In the genomic region with DNA sequence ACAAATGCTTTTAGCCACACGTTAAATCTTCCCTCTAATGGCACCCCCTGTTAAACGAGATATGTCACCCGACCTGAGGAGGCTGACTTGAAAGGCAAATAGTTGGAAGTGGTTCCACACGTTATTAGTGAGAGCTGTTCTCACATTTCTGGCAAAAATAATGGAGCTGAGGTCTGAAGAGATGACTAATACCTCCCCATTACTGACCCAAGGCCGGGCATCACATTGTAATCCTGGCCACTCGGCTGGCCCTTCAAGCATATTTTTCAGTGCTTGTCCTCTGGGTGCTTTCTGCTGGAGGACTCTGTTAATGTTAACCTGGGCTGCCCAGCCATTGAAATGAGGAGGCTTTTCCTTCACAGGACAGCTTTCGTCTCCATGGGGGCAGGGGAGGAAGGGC, we compare ENCODE assay signal across 32 cellular contexts.
"Had no signal": no experiment of that assay in that cellular context is flagged by ENCODE, and none has a peak within 500 bp of the region (broad histone marks: within the 10 kb centered on the region; RNA-seq: fewer than 3 reads in every experiment).

No MANE protein-coding gene starts in this region.

- H3K27me3 ChIP-seq: ascending aorta, breast epithelium, gastroesophageal sphincter, sigmoid colon, uterus had no signal

- H3K36me3 ChIP-seq: ascending aorta, breast epithelium, gastroesophageal sphincter, neutrophil, sigmoid colon, uterus had no signal

- H3K4me3 ChIP-seq: ascending aorta, breast epithelium, gastroesophageal sphincter, mucosa of descending colon, sigmoid colon, uterus had no signal

- H3K27ac Mint-ChIP-seq: activated CD8-positive, alpha-beta memory T cell treated with anti-CD3 and anti-CD28 coated beads, Interleukin-2, amount 10 ng/mL, durations not matched to agents 7 days and 5 days; activated CD8-positive, alpha-beta T cell treated with anti-CD3 and anti-CD28 coated beads for 36 hours; activated naive CD8-positive, alpha-beta T cell treated with anti-CD3 and anti-CD28 coated beads for 36 hours; activated T-cell treated with anti-CD3 and anti-CD28 coated beads, Interleukin-2, amount 50 U/mL, for 72 hours; immature natural killer cell; nephron progenitor cell; stimulated activated memory B cell treated with anti-CD40 and anti-IgM and Interleukin-4, amounts not matched to agents 10 μg/mL and 1 μg/mL and 100 μg/mL, for 72 hours; stimulated activated naive CD8-positive, alpha-beta T cell treated with anti-CD3 and anti-CD28 coated beads, Interleukin-15, amount 100 ng/mL, for 72 hours; type B pancreatic cell; WTC11 had no signal

- H3K27ac ChIP-seq: ascending aorta, breast epithelium, gastroesophageal sphincter, neutrophil, sigmoid colon, uterus had no signal

- H3K9me3 ChIP-seq: ascending aorta, breast epithelium, gastroesophageal sphincter, mucosa of descending colon, neutrophil, sigmoid colon, uterus had no signal

- H3K36me3 Mint-ChIP-seq: activated CD8-positive, alpha-beta memory T cell treated with anti-CD3 and anti-CD28 coated beads, Interleukin-2, amount 10 ng/mL, durations not matched to agents 7 days and 5 days; activated naive CD8-positive, alpha-beta T cell treated with anti-CD3 and anti-CD28 coated beads for 36 hours; immature natural killer cell; stimulated activated memory B cell treated with anti-CD40 and anti-IgM and Interleukin-4, amounts not matched to agents 10 μg/mL and 1 μg/mL and 100 μg/mL, for 72 hours; type B pancreatic cell; WTC11 had no signal

- ATAC-seq: activated CD8-positive, alpha-beta memory T cell treated with anti-CD3 and anti-CD28 coated beads, Interleukin-2, amount 10 ng/mL, durations not matched to agents 7 days and 5 days; activated CD8-positive, alpha-beta T cell treated with anti-CD3 and anti-CD28 coated beads for 36 hours; activated T-cell treated with anti-CD3 and anti-CD28 coated beads, Interleukin-2, amount 50 U/mL, for 72 hours; gastroesophageal sphincter; left ventricle myocardium superior; mucosa of descending colon; stimulated activated memory B cell treated with anti-CD40 and anti-IgM and Interleukin-4, amounts not matched to agents 10 μg/mL and 1 μg/mL and 100 μg/mL, for 72 hours; stimulated activated naive CD8-positive, alpha-beta T cell treated with anti-CD3 and anti-CD28 coated beads, Interleukin-15, amount 100 ng/mL, for 72 hours; WTC11 had no signal

- H3K4me1 Mint-ChIP-seq: activated CD8-positive, alpha-beta memory T cell treated with anti-CD3 and anti-CD28 coated beads, Interleukin-2, amount 10 ng/mL, durations not matched to agents 7 days and 5 days; activated naive CD8-positive, alpha-beta T cell treated with anti-CD3 and anti-CD28 coated beads for 36 hours; stimulated activated memory B cell treated with anti-CD40 and anti-IgM and Interleukin-4, amounts not matched to agents 10 μg/mL and 1 μg/mL and 100 μg/mL, for 72 hours; stimulated activated naive CD8-positive, alpha-beta T cell treated with anti-CD3 and anti-CD28 coated beads, Interleukin-15, amount 100 ng/mL, for 72 hours had no signal

- H3K9me3 Mint-ChIP-seq: activated CD8-positive, alpha-beta T cell treated with anti-CD3 and anti-CD28 coated beads for 36 hours; activated naive CD8-positive, alpha-beta T cell treated with anti-CD3 and anti-CD28 coated beads for 36 hours; activated T-cell treated with anti-CD3 and anti-CD28 coated beads, Interleukin-2, amount 50 U/mL, for 72 hours; nephron progenitor cell; stimulated activated memory B cell treated with anti-CD40 and anti-IgM and Interleukin-4, amounts not matched to agents 10 μg/mL and 1 μg/mL and 100 μg/mL, for 72 hours; stimulated activated naive CD8-positive, alpha-beta T cell treated with anti-CD3 and anti-CD28 coated beads, Interleukin-15, amount 100 ng/mL, for 72 hours; type B pancreatic cell; WTC11 had no signal

- DNase-seq: activated CD4-positive, alpha-beta T cell treated with anti-CD3 and anti-CD28 coated beads for 1 hour; activated CD4-positive, alpha-beta T cell treated with anti-CD3 and anti-CD28 coated beads, Interleukin-2, amount 50 U/mL, for 1 hour; activated CD8-positive, alpha-beta memory T cell treated with anti-CD3 and anti-CD28 coated beads, Interleukin-2, amount 10 ng/mL, durations not matched to agents 7 days and 5 days; activated CD8-positive, alpha-beta T cell treated with anti-CD3 and anti-CD28 coated beads for 36 hours; activated naive CD4-positive, alpha-beta T cell; activated naive CD8-positive, alpha-beta T cell treated with anti-CD3 and anti-CD28 coated beads for 36 hours; activated T-cell treated with anti-CD3 and anti-CD28 coated beads, Interleukin-2, amount 50 U/mL, for 72 hours; central memory CD4-positive, alpha-beta T cell; head of caudate nucleus; hippocampal formation; immature natural killer cell; kidney; left ventricle myocardium superior; mucosa of descending colon; nephron progenitor cell; retina; sigmoid colon; small intestine; stimulated activated CD4-positive, alpha-beta T cell treated with anti-CD3 and anti-CD28 coated beads, Interleukin-1b, Interleukin-23, amount 100 ng/mL, for 48 hours; stimulated activated CD4-positive, alpha-beta T cell treated with anti-CD3 and anti-CD28 coated beads, Interleukin-4, amount 100 ng/mL, for 4 hours; stimulated activated CD8-positive, alpha-beta memory T cell treated with anti-CD3 and anti-CD28 coated beads, Interleukin-4, amount 100 ng/mL, for 48 hours; stimulated activated naive CD8-positive, alpha-beta T cell treated with anti-CD3 and anti-CD28 coated beads, Interleukin-15, amount 100 ng/mL, for 72 hours; substantia nigra; T-helper 2 cell; uterus had no signal

- H3K4me1 ChIP-seq: ascending aorta, uterus had no signal

- H3K4me3 Mint-ChIP-seq: activated CD8-positive, alpha-beta memory T cell treated with anti-CD3 and anti-CD28 coated beads, Interleukin-2, amount 10 ng/mL, durations not matched to agents 7 days and 5 days; activated CD8-positive, alpha-beta T cell treated with anti-CD3 and anti-CD28 coated beads for 36 hours; activated naive CD8-positive, alpha-beta T cell treated with anti-CD3 and anti-CD28 coated beads for 36 hours; activated T-cell treated with anti-CD3 and anti-CD28 coated beads, Interleukin-2, amount 50 U/mL, for 72 hours; immature natural killer cell; nephron progenitor cell; stimulated activated memory B cell treated with anti-CD40 and anti-IgM and Interleukin-4, amounts not matched to agents 10 μg/mL and 1 μg/mL and 100 μg/mL, for 72 hours; stimulated activated naive CD8-positive, alpha-beta T cell treated with anti-CD3 and anti-CD28 coated beads, Interleukin-15, amount 100 ng/mL, for 72 hours; type B pancreatic cell; WTC11 had no signal
